Comparison of ENCODE assay signal across 21 cellular contexts in genomic region chr1:2867861-2868260, GRCh38.
"Had no signal": no experiment of that assay in that cellular context is flagged by ENCODE, and none has a peak within 500 bp of the region (broad histone marks: within the 10 kb centered on the region; RNA-seq: fewer than 3 reads in every experiment).

No MANE protein-coding gene starts in this region.

- H3K4me3 ChIP-seq: colonic mucosa, hepatocyte, lung, psoas muscle, sigmoid colon, skin epidermis, stomach, thoracic aorta, transverse colon had no signal

- DNase-seq: colonic mucosa; dermis blood vessel endothelial cell; foreskin keratinocyte; kidney; left colon; left ventricle myocardium superior; mesendoderm; naive B cell; nephron progenitor cell; psoas muscle; retina; sigmoid colon; stimulated activated naive CD4-positive, alpha-beta T cell; stomach; substantia nigra; transverse colon had no signal

- H3K4me1 ChIP-seq: colonic mucosa, foreskin keratinocyte, psoas muscle, sigmoid colon, transverse colon had no signal

- H3K27ac ChIP-seq: colonic mucosa, foreskin keratinocyte, hepatocyte, neutrophil, psoas muscle, sigmoid colon, skin epidermis, stomach, thoracic aorta, transverse colon had no signal

- H3K79me2 ChIP-seq: hepatocyte had no signal

- H3K27me3 ChIP-seq: colonic mucosa, foreskin keratinocyte, hepatocyte had no signal

- H3K4me2 ChIP-seq: hepatocyte had no signal

- H3K36me3 ChIP-seq: colonic mucosa, neutrophil, sigmoid colon, stomach, thoracic aorta, transverse colon had no signal

- ATAC-seq: foreskin keratinocyte, left colon, left ventricle myocardium superior, psoas muscle had no signal

- H2AFZ ChIP-seq: hepatocyte had no signal
